In the genomic region with DNA sequence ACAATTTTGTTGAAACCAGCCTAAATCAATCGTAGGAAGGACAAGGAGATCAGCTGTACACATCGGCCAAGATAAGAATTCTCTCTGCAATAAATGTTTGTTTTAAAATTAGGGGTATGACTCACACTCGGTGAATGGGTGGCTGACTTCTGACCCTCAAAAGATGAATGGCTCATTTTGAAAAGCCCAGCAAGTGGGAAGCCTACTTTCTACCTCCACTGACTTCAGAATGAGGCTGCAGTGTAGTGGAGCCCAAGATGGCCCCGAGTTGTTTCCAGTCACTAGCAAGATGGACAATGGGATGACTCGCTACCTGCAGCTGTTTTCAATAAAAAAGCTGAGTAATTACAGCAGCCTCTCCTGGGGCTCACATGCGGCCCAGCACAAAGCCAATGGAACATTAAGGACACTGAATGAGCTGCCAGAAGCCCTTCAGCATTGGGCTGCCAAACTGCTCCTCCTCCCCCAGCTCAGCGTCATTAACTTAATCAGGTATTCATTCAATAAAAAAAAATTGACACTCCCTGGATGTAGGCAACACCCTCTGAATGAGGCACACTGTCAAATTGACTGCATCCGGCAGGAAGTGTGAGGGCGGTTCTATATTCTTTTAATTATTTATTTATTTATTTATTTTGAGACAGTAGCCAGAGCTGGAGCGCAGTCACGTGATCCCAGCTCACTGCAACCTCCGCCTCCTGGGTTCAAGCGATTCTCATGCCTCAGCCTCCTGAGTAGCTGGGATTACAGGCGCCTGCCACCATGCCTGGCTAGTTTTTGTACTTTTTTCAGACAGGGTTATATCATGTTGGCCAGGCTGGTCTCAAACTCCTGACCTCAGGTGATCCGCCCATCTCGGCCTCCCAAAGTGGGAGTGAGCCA, we compare ENCODE assay signal across 8 cellular contexts.
DNase-seq lines count a peak whose midpoint lies in the region; ATAC-seq and TF ChIP-seq lines count a peak whose summit lies in the region.

No MANE protein-coding gene starts in this region.

- H3K4me1 ChIP-seq in HCT116 (ENCODE audit: control insufficient read depth in 1 of 2, insufficient read depth in 2 of 2, low read length in 2 of 2) (peaks cover 20 to 29% of the 10 kb centered on the region in 2 experiments), skeletal muscle satellite cell (ENCODE audit: control insufficient read depth, insufficient read depth, low read length) (peaks cover 34% of the 10 kb centered on the region)

- no peak for TF ChIP-seq CTCF in HCT116 (IDR thresholded peaks at IDR 0.05 in 2 of 3, conservative IDR thresholded peaks at IDR 0.05 in 1 of 3; ENCODE audit: borderline replicate concordance in 1 of 3, insufficient read depth in 1 of 3, low read depth in 2 of 3, low read length in 2 of 3)
- TF ChIP-seq CTCF in fibroblast of pulmonary artery (IDR thresholded peaks at IDR 0.05; ENCODE audit: low read length, missing control alignments) = no peak

- POLR2A ChIA-PET in HCT116 (lab: Charles Lee) = interaction anchor here (0.8 to 1.6 kb wide), 2 partner anchors 9 to 10 kb away, joined by 3 read pairs; no protein-coding TSS in a partner anchor

- CTCF ChIA-PET in HCT116 (lab: Charles Lee) = interaction anchor here (2.6 kb wide), 1 partner anchor 13 kb away, joined by 9 read pairs; no protein-coding TSS in a partner anchor

- ATAC-seq in HCT116 (peak; percentile 78), GM19395 (IDR thresholded peaks at IDR 0.05; ENCODE audit: unreplicated experiment) (no peak), GM18873 (IDR thresholded peaks at IDR 0.05; ENCODE audit: low FRiP score, unreplicated experiment) (no peak)
- no peak for ATAC-seq in stimulated activated effector memory CD8-positive, alpha-beta T cell treated with anti-CD3 and anti-CD28 coated beads, Interleukin-12 subunit alpha, Interleukin-12 subunit beta, amount 100 ng/mL, for 72 hours

- peak overlapping the region; percentile 70 for H3K4me2 ChIP-seq in HCT116 (ENCODE audit: low read length)
- H3K4me2 ChIP-seq in skeletal muscle satellite cell (ENCODE audit: low read length) = peak overlapping the region; percentile 36

- H2AFZ ChIP-seq in HCT116 (ENCODE audit: low read depth, low read length, poor library complexity, severe bottlenecking) = peak overlapping the region; percentile 90

- peak overlapping the region; percentile 24 for H3K9ac ChIP-seq in HCT116 (ENCODE audit: low read length)
- H3K9ac ChIP-seq in skeletal muscle satellite cell (ENCODE audit: low read depth, low read length) = no peak overlapping the region

- intact Hi-C loops in HCT116 (cut with micrococcal nuclease) = no loop called here

- no peak for TF ChIP-seq POLR2A in HCT116 (IDR thresholded peaks at IDR 0.05; ENCODE audit: borderline replicate concordance, extremely low read depth, insufficient read depth, insufficient read length)

- no peak overlapping the region for H3K4me3 Mint-ChIP-seq in stimulated activated effector memory CD8-positive, alpha-beta T cell treated with anti-CD3 and anti-CD28 coated beads, Interleukin-12 subunit alpha, Interleukin-12 subunit beta, amount 100 ng/mL, for 72 hours

- H3K4me3 ChIP-seq in HCT116 (replicated peaks in 1 of 2; ENCODE audit: low read depth in 1 of 2, low read length in 2 of 2) = no peak overlapping the region
- no peak overlapping the region for H3K4me3 ChIP-seq in fibroblast of pulmonary artery (replicated peaks; ENCODE audit: low read depth, low read length)
- no peak overlapping the region for H3K4me3 ChIP-seq in skeletal muscle satellite cell (ENCODE audit: low read length)

- H4K20me1 ChIP-seq in HCT116 (ENCODE audit: insufficient read depth) = no peaks in the 10 kb centered on the region

- H3K9me3 ChIP-seq in HCT116 (ENCODE audit: control insufficient read depth in 1 of 2, insufficient read depth in 1 of 2, low read depth in 1 of 2, low read length in 2 of 2) (no peaks in the 10 kb centered on the region), skeletal muscle satellite cell (replicated peaks; ENCODE audit: low read length) (no peaks in the 10 kb centered on the region)

- H3K4me1 Mint-ChIP-seq in stimulated activated effector memory CD8-positive, alpha-beta T cell treated with anti-CD3 and anti-CD28 coated beads, Interleukin-12 subunit alpha, Interleukin-12 subunit beta, amount 100 ng/mL, for 72 hours = peaks cover 6% of the 10 kb centered on the region

- H3K36me3 ChIP-seq in HCT116 (ENCODE audit: control insufficient read depth in 1 of 2, insufficient read depth in 2 of 2, low read length in 2 of 2) (no peaks in the 10 kb centered on the region), skeletal muscle satellite cell (ENCODE audit: insufficient read depth, low read length) (no peaks in the 10 kb centered on the region)

- H3K9me3 Mint-ChIP-seq in stimulated activated effector memory CD8-positive, alpha-beta T cell treated with anti-CD3 and anti-CD28 coated beads, Interleukin-12 subunit alpha, Interleukin-12 subunit beta, amount 100 ng/mL, for 72 hours = no peaks in the 10 kb centered on the region

- no peak for DNase-seq in HCT116 (ENCODE audit: low read depth, low spot score)
- DNase-seq in RKO (ENCODE audit: low spot score) = peak; percentile 63
- DNase-seq in fibroblast of pulmonary artery (ENCODE audit: low read depth) = peak; percentile 65
- DNase-seq in inferior parietal cortex (ENCODE audit: extremely low spot score) = no peak
- no peak for DNase-seq in stimulated activated effector memory CD8-positive, alpha-beta T cell treated with anti-CD3 and anti-CD28 coated beads, Interleukin-12 subunit alpha, Interleukin-12 subunit beta, amount 100 ng/mL, for 72 hours (ENCODE audit: low spot score in 2 of 2)

- no peak overlapping the region for H3K27ac Mint-ChIP-seq in stimulated activated effector memory CD8-positive, alpha-beta T cell treated with anti-CD3 and anti-CD28 coated beads, Interleukin-12 subunit alpha, Interleukin-12 subunit beta, amount 100 ng/mL, for 72 hours

- TF ChIP-seq RAD21 in HCT116 (IDR thresholded peaks at IDR 0.05; ENCODE audit: low read depth) = no peak

- H3K79me2 ChIP-seq in HCT116 (ENCODE audit: insufficient read depth, low read length) = no peaks in the 10 kb centered on the region

- peak overlapping the region; percentile 54; the same call in 1 of the 2 replicates for H3K27ac ChIP-seq in HCT116 (ENCODE audit: low read depth, low read length)

- TSS peak; percentile 60 for BruUV-seq in HCT116 (replicated peaks; lab: Mats Ljungman, UMichigan)

- RAD21 ChIA-PET in HCT116 (lab: Charles Lee; ENCODE audit: low non-redundant PET in 1 of 2, low total read pairs in 2 of 2, uncharacterized antibody in 2 of 2, unreplicated experiment in 2 of 2) = interaction anchor here in 1 of 2 experiments (0.7 kb wide), 1 partner anchor 9 kb away, joined by 3 read pairs; no protein-coding TSS in a partner anchor

- H3K27me3 ChIP-seq in HCT116 (ENCODE audit: insufficient read depth, low read length) (no peaks in the 10 kb centered on the region), skeletal muscle satellite cell (ENCODE audit: control insufficient read depth, insufficient read depth, low read length) (no peaks in the 10 kb centered on the region)

- H3K36me3 Mint-ChIP-seq in stimulated activated effector memory CD8-positive, alpha-beta T cell treated with anti-CD3 and anti-CD28 coated beads, Interleukin-12 subunit alpha, Interleukin-12 subunit beta, amount 100 ng/mL, for 72 hours = peaks cover 10% of the 10 kb centered on the region

- H3K9me2 ChIP-seq in HCT116 (ENCODE audit: insufficient read depth) = no peaks in the 10 kb centered on the region

TF ChIP-seq in HCT116, 20 proteins besides CTCF, POLR2A, EP300 and RAD21 (continues in another document):
- TF ChIP-seq SRF (IDR thresholded peaks at IDR 0.05; ENCODE audit: low read depth) (no peak), JUND (IDR thresholded peaks at IDR 0.05) (peak; percentile 31), CBX3 (IDR thresholded peaks at IDR 0.05; ENCODE audit: low read depth) (0 out of 2 replicates have a peak, but pooled peaks have one; percentile 71), EZH2phosphoT487 (IDR thresholded peaks at IDR 0.05; ENCODE audit: borderline replicate concordance) (no peak), ZNF274 (IDR thresholded peaks at IDR 0.05; ENCODE audit: low read depth, low read length) (no peak), CEBPB (IDR thresholded peaks at IDR 0.05; ENCODE audit: low read depth) (no peak), TCF7L2 (IDR thresholded peaks at IDR 0.05; ENCODE audit: borderline replicate concordance, extremely low read depth, insufficient read depth, insufficient read length) (no peak)
- TF ChIP-seq, protein P1, sequence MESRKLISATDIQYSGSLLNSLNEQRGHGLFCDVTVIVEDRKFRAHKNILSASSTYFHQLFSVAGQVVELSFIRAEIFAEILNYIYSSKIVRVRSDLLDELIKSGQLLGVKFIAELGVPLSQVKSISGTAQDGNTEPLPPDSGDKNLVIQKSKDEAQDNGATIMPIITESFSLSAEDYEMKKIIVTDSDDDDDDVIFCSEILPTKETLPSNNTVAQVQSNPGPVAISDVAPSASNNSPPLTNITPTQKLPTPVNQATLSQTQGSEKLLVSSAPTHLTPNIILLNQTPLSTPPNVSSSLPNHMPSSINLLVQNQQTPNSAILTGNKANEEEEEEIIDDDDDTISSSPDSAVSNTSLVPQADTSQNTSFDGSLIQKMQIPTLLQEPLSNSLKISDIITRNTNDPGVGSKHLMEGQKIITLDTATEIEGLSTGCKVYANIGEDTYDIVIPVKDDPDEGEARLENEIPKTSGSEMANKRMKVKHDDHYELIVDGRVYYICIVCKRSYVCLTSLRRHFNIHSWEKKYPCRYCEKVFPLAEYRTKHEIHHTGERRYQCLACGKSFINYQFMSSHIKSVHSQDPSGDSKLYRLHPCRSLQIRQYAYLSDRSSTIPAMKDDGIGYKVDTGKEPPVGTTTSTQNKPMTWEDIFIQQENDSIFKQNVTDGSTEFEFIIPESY (IDR thresholded peaks at IDR 0.05; ENCODE audit: extremely low read depth, insufficient replicate concordance, low read length) = no peak
- TF ChIP-seq, protein P2, sequence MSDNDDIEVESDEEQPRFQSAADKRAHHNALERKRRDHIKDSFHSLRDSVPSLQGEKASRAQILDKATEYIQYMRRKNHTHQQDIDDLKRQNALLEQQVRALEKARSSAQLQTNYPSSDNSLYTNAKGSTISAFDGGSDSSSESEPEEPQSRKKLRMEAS (IDR thresholded peaks at IDR 0.05) = 0 out of 2 replicates have a peak, but pooled peaks have one; percentile 22
- TF ChIP-seq, protein P3, sequence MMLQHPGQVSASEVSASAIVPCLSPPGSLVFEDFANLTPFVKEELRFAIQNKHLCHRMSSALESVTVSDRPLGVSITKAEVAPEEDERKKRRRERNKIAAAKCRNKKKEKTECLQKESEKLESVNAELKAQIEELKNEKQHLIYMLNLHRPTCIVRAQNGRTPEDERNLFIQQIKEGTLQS (IDR thresholded peaks at IDR 0.05) = no peak

Comparison
In these comparisons a context has a peak if more than half of its experiments do, and no peak if none do; other contexts are left out.
1. DNase-seq: peak in RKO (single experiment) and fibroblast of pulmonary artery (single experiment); none in HCT116 (single experiment), inferior parietal cortex (single experiment) and stimulated activated effector memory CD8-positive, alpha-beta T cell treated with anti-CD3 and anti-CD28 coated beads, Interleukin-12 subunit alpha, Interleukin-12 subunit beta, amount 100 ng/mL, for 72 hours (0 of 2).